In the genomic region with DNA sequence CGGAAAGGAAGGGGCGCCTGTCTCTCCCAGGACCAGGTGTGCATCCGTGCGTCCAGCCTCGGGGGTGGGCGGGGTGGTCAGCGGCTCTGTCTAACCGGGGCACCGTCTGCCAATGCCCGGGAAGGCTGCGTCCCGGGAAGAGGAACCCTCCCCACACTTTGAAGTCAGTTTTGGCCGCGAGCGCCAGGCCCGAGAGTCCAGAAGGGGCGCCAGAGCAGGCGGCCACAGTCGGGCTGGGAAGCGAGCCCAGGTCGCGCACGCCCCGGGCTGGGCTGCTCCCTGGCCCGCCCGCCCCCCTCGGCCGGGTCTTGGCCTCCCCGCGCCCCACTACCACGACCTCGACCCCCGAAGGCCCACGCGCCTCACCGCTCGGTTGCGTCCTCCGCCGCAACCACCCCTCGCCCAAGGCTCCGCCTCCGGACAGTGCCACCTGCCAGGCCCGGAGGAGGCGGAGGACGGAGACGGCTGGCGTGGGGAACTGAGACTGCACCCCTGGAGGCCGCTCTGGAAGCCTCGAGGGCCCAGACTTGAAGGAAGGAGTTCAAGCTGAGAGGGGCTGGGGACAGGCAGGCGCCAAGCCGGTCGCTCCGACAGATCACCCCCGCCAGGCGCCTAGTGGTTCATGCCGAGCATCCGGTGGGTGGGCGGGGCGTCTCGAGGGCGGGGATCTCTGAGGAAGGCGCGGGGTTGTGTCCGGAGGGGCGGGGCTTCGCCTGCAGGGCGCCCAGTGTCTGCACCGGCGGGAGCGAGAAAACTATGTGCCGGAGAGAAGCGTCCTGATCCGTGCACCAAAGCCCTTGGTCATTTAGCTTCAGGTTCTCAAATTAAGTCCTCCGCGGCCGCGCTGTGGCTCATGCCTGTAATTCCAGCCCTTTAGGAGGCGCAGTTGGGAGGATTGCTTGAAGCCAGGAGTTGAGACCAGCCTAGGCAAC, we compare ENCODE assay signal across 8 cellular contexts. TPM values are rescaled to one million over a fixed set of nuclear protein-coding genes. Genes with fewer than 3 reads are reported as not detected.
DNase-seq lines count a peak whose midpoint lies in the region; ATAC-seq and TF ChIP-seq lines count a peak whose summit lies in the region.

A gene (minus strand): TSS at position 404 of the 932 bp plus-strand sequence. CDS start 1,093 bp downstream, outside the sequence.

- H3K4me1 Mint-ChIP-seq in activated T-helper 2 cell treated with anti-CD3 and anti-CD28 coated beads, Interferon-gamma antibody, Interleukin-2, Interleukin-4, amounts not matched to agents 10 μg/mL and 5 μg/mL and 100 μg/mL, durations not matched to agents 14 hours and 24 hours and 36 hours (ENCODE audit: low read depth): peaks cover 28% of the 10 kb centered on the region
- H3K4me1 Mint-ChIP-seq in natural killer cell treated with Interleukin-12 subunit alpha and Interleukin-12 subunit beta and Interleukin-15 and Interleukin-18, amount 100 ng/mL, for 72 hours (ENCODE audit: low read depth in 2 of 2): peaks cover 22 to 26% of the 10 kb centered on the region in 2 donors

- H3K4me3 Mint-ChIP-seq in activated T-helper 2 cell treated with anti-CD3 and anti-CD28 coated beads, Interferon-gamma antibody, Interleukin-2, Interleukin-4, amounts not matched to agents 10 μg/mL and 5 μg/mL and 100 μg/mL, durations not matched to agents 14 hours and 24 hours and 36 hours (ENCODE audit: low read depth): peak within 1 kb of the TSS; percentile 89
- H3K4me3 Mint-ChIP-seq in natural killer cell treated with Interleukin-12 subunit alpha and Interleukin-12 subunit beta and Interleukin-15 and Interleukin-18, amount 100 ng/mL, for 72 hours: peak within 1 kb of the TSS; percentile 84

- H3K36me3 Mint-ChIP-seq in activated T-helper 2 cell treated with anti-CD3 and anti-CD28 coated beads, Interferon-gamma antibody, Interleukin-2, Interleukin-4, amounts not matched to agents 10 μg/mL and 5 μg/mL and 100 μg/mL, durations not matched to agents 14 hours and 24 hours and 36 hours (ENCODE audit: low read depth): peaks cover 25% of the 10 kb centered on the region
- no peaks in the 10 kb centered on the region for H3K36me3 Mint-ChIP-seq in natural killer cell treated with Interleukin-12 subunit alpha and Interleukin-12 subunit beta and Interleukin-15 and Interleukin-18, amount 100 ng/mL, for 72 hours

- H3K27ac Mint-ChIP-seq in activated T-helper 2 cell treated with anti-CD3 and anti-CD28 coated beads, Interferon-gamma antibody, Interleukin-2, Interleukin-4, amounts not matched to agents 10 μg/mL and 5 μg/mL and 100 μg/mL, durations not matched to agents 14 hours and 24 hours and 36 hours: peak within 1 kb of the TSS; percentile 84
- H3K27ac Mint-ChIP-seq in natural killer cell treated with Interleukin-12 subunit alpha and Interleukin-12 subunit beta and Interleukin-15 and Interleukin-18, amount 100 ng/mL, for 72 hours: peak within 1 kb of the TSS; percentile 65 to 73

- H3K4me3 ChIP-seq in LNCaP clone FGC (ENCODE audit: low read depth, low read length): peak within 1 kb of the TSS; percentile 71

- POLR2A ChIA-PET in RWPE1 (lab: Yijun Ruan, JAX; ENCODE audit: low non-redundant PET): interaction anchor here (0.6 to 0.8 kb wide), 2 partner anchors 17 to 51 kb away, joined by 3 to 7 read pairs; no protein-coding TSS in a partner anchor

- peak within 1 kb of the TSS; percentile 98 for H3K27ac ChIP-seq in RWPE1

- H3K9me3 Mint-ChIP-seq in activated T-helper 2 cell treated with anti-CD3 and anti-CD28 coated beads, Interferon-gamma antibody, Interleukin-2, Interleukin-4, amounts not matched to agents 10 μg/mL and 5 μg/mL and 100 μg/mL, durations not matched to agents 14 hours and 24 hours and 36 hours: no peaks in the 10 kb centered on the region
- H3K9me3 Mint-ChIP-seq in natural killer cell treated with Interleukin-12 subunit alpha and Interleukin-12 subunit beta and Interleukin-15 and Interleukin-18, amount 100 ng/mL, for 72 hours: no peaks in the 10 kb centered on the region

- intact Hi-C loops in activated T-helper 2 cell treated with anti-CD3 and anti-CD28 coated beads, Interferon-gamma antibody, Interleukin-2, Interleukin-4, amounts not matched to agents 10 μg/mL and 5 μg/mL and 100 μg/mL, durations not matched to agents 14 hours and 24 hours and 36 hours (cut with micrococcal nuclease): loop anchor here (2.0 to 5.0 kb wide), 4 partner anchors 25 to 79 kb away; a partner anchor contains a TSS

- no peaks in the 10 kb centered on the region for H3K27me3 Mint-ChIP-seq in activated T-helper 2 cell treated with anti-CD3 and anti-CD28 coated beads, Interferon-gamma antibody, Interleukin-2, Interleukin-4, amounts not matched to agents 10 μg/mL and 5 μg/mL and 100 μg/mL, durations not matched to agents 14 hours and 24 hours and 36 hours (ENCODE audit: low read depth)
- H3K27me3 Mint-ChIP-seq in natural killer cell treated with Interleukin-12 subunit alpha and Interleukin-12 subunit beta and Interleukin-15 and Interleukin-18, amount 100 ng/mL, for 72 hours: no peaks in the 10 kb centered on the region

- CTCF ChIA-PET in RWPE1 (lab: Yijun Ruan, JAX): interaction anchor here (0.6 to 1.1 kb wide), 3 partner anchors 20 to 737 kb away, joined by 3 read pairs; no protein-coding TSS in a partner anchor

- DNase-seq in ELF-1 (ENCODE audit: low read depth, low spot score): peak; percentile 99
- peak; percentile 89 for DNase-seq in GOT3 (lab: John Stamatoyannopoulos, UW)
- DNase-seq in LNCaP clone FGC (ENCODE audit: low read depth): peak; percentile 75
- DNase-seq in RWPE1 (ENCODE audit: low spot score): peak; percentile 99
- DNase-seq in activated T-helper 2 cell treated with anti-CD3 and anti-CD28 coated beads, Interferon-gamma antibody, Interleukin-2, Interleukin-4, amounts not matched to agents 10 μg/mL and 5 μg/mL and 100 μg/mL, durations not matched to agents 14 hours and 24 hours and 36 hours (ENCODE audit: low spot score): peak; percentile 92
- DNase-seq in fibroblast of peridontal ligament (ENCODE audit: extremely low read depth): peak; percentile 83
- DNase-seq in natural killer cell treated with Interleukin-12 subunit alpha and Interleukin-12 subunit beta and Interleukin-15 and Interleukin-18, amount 100 ng/mL, for 72 hours (ENCODE audit: low spot score): peak; percentile 95
- peak; percentile 98 for DNase-seq in stimulated activated naive CD8-positive, alpha-beta T cell treated with anti-CD3 and anti-CD28 coated beads, Interleukin-15, Interleukin-2, amounts not matched to agents 100 U/mL and 50 U/mL, for 24 hours

- TF ChIP-seq CTCF in LNCaP clone FGC (IDR thresholded peaks at IDR 0.05; ENCODE audit: control insufficient read depth, extremely low read depth, insufficient read depth) (peak; percentile 51), RWPE1 (conservative IDR thresholded peaks at IDR 0.05; ENCODE audit: low read depth) (peak; percentile 58)

- ATAC-seq in natural killer cell treated with Interleukin-12 subunit alpha and Interleukin-12 subunit beta and Interleukin-15 and Interleukin-18, amount 100 ng/mL, for 72 hours: peak; percentile 91 to 94
- peak; percentile 90 for ATAC-seq in stimulated activated naive CD8-positive, alpha-beta T cell treated with anti-CD3 and anti-CD28 coated beads, Interleukin-15, Interleukin-2, amounts not matched to agents 100 U/mL and 50 U/mL, for 24 hours

RNA-seq across cellular contexts. Expression of the gene that starts here (rescaled TPM):
- total RNA-seq in activated T-helper 2 cell treated with anti-CD3 and anti-CD28 coated beads, Interferon-gamma antibody, Interleukin-2, Interleukin-4, amounts not matched to agents 10 μg/mL and 5 μg/mL and 100 μg/mL, durations not matched to agents 14 hours and 24 hours and 36 hours: 39.9 and 41.9 TPM in 2 replicates
- 10 to 100 TPM; 27.0 to 61.4 TPM for total RNA-seq in natural killer cell treated with Interleukin-12 subunit alpha and Interleukin-12 subunit beta and Interleukin-15 and Interleukin-18, amount 100 ng/mL, for 72 hours

Comparison
In these comparisons a context has a peak if more than half of its experiments do, and no peak if none do; other contexts are left out.
1. Peak in every context shown above with its lines: DNase-seq, ATAC-seq, H3K4me3 ChIP-seq and H3K27ac ChIP-seq.